ENCODE assay signal across 8 cellular contexts in genomic region chr2:190088917-190089316, GRCh38. TPM values are rescaled to one million over a fixed set of nuclear protein-coding genes. Genes with fewer than 3 reads are reported as not detected.
DNase-seq lines count a peak whose midpoint lies in the region; ATAC-seq and TF ChIP-seq lines count a peak whose summit lies in the region.

No MANE protein-coding gene starts in this region.

- no peaks in the 10 kb centered on the region for H3K27me3 Mint-ChIP-seq in activated naive CD4-positive, alpha-beta T cell treated with anti-CD3 and anti-CD28 coated beads for 36 hours (ENCODE audit: low read depth)

- CTCF ChIA-PET in activated naive CD4-positive, alpha-beta T cell treated with anti-CD3 and anti-CD28 coated beads for 36 hours (lab: Charles Lee) = interaction anchor here (0.6 to 2.0 kb wide), 15 partner anchors 9 to 716 kb away, joined by 3 to 8 read pairs (median 4); no protein-coding TSS in a partner anchor

- intact Hi-C loops in activated naive CD4-positive, alpha-beta T cell treated with anti-CD3 and anti-CD28 coated beads for 36 hours (cut with micrococcal nuclease) = loop anchor here (1.0 to 2.0 kb wide), 9 partner anchors 34 to 718 kb away; a partner anchor contains a TSS

- DNase-seq in AML-193 (lab: John Stamatoyannopoulos, UW) = peak; percentile 40 to 61
- DNase-seq in HL-60 (ENCODE audit: low read depth in 1 of 2, low spot score in 1 of 2) = peak; percentile 18 to 46
- DNase-seq in NOMO-1 (lab: John Stamatoyannopoulos, UW; ENCODE audit: unreplicated experiment in 2 of 2) = peak; percentile 8 to 50
- DNase-seq in activated naive CD4-positive, alpha-beta T cell treated with anti-CD3 and anti-CD28 coated beads for 36 hours = peak; percentile 70
- DNase-seq in glomerular visceral epithelial cell (ENCODE audit: extremely low spot score) = peak; percentile 70
- DNase-seq in renal cortical epithelial cell (ENCODE audit: low read depth) = peak; percentile 70
- no peak for DNase-seq in H7

- no peaks in the 10 kb centered on the region for H3K4me1 Mint-ChIP-seq in activated naive CD4-positive, alpha-beta T cell treated with anti-CD3 and anti-CD28 coated beads for 36 hours (ENCODE audit: low read depth)

- peak; percentile 44 for TF ChIP-seq CTCF in HL-60 (IDR thresholded peaks at IDR 0.05; ENCODE audit: insufficient read depth, low read length)

- no peak overlapping the region for H3K4me3 ChIP-seq in HL-60 (replicated peaks; ENCODE audit: insufficient read depth, low read length)
- no peak overlapping the region for H3K4me3 ChIP-seq in H7 (ENCODE audit: insufficient read depth, low read depth, low read length)

- no peak overlapping the region for H3K4me3 Mint-ChIP-seq in activated naive CD4-positive, alpha-beta T cell treated with anti-CD3 and anti-CD28 coated beads for 36 hours

- H3K36me3 ChIP-seq in H7 (replicated peaks; ENCODE audit: control insufficient read depth, insufficient read depth, low read length) = no peaks in the 10 kb centered on the region

- no peaks in the 10 kb centered on the region for H3K9me3 Mint-ChIP-seq in activated naive CD4-positive, alpha-beta T cell treated with anti-CD3 and anti-CD28 coated beads for 36 hours

- no peak overlapping the region for H3K27ac ChIP-seq in HL-60 (replicated peaks)

- H3K27me3 ChIP-seq in HL-60 (ENCODE audit: insufficient read depth, poor library complexity, severe bottlenecking) (no peaks in the 10 kb centered on the region), H7 (ENCODE audit: control insufficient read depth, insufficient read depth, low read length) (no peaks in the 10 kb centered on the region)

- H3K36me3 Mint-ChIP-seq in activated naive CD4-positive, alpha-beta T cell treated with anti-CD3 and anti-CD28 coated beads for 36 hours (ENCODE audit: low read depth) = no peaks in the 10 kb centered on the region

- H3K27ac Mint-ChIP-seq in activated naive CD4-positive, alpha-beta T cell treated with anti-CD3 and anti-CD28 coated beads for 36 hours = no peak overlapping the region

- ATAC-seq in GM18502 (IDR thresholded peaks at IDR 0.05; ENCODE audit: poor library complexity, unreplicated experiment) = peak; percentile 71

RNA-seq across cellular contexts. Expression of gene MSTN, which starts 26.4 kb away (rescaled TPM):
- total RNA-seq in activated naive CD4-positive, alpha-beta T cell treated with anti-CD3 and anti-CD28 coated beads for 36 hours = not detected
- total RNA-seq in renal cortical epithelial cell = 0.15 TPM in 1 of 2 replicates, not detected in the other
- not detected in 2 replicates for total RNA-seq in H7 (2014; rRNA removed; shearing (Covaris generic))
